13 cellular contexts compared by ENCODE assay signal in the genomic region with DNA sequence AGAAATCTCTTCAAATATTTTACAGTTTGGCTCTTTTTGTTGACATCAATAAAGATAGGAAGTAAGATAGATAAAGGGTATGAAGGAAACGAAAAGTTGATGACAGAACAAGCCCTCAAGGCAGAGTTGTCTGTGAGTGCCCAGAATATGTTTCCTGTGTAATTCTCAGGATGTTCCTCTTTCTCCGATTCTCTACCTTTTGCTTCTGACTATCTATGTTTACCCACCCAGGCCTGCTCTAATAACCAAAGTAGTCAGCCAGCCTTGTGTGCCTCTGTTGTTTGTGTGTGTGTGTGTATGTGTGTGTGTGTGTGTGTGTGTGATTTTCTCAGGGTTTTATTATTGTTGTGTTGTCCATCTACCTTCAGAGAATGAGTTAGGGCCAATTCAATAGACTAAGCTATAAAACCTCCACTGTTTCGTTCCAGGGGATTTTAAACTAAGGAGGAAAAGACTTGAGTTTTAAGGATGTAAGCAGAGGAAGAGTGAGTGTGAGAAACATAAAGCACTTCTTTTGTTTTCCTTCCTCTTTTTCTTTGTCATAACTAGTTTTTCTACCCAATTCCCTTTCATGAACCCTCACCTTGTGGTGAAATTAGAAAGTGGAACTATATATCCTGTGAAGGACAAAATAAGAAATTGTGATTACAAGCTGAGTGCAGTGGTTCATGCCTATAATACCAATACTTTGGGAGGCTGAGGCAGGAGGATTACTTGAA.
DNase-seq lines count a peak whose midpoint lies in the region; ATAC-seq and TF ChIP-seq lines count a peak whose summit lies in the region.
"Had no signal": no experiment of that assay in that cellular context is flagged by ENCODE, and none has a peak within 500 bp of the region (broad histone marks: within the 10 kb centered on the region; RNA-seq: fewer than 3 reads in every experiment).

No MANE protein-coding gene starts in this region.

- ATAC-seq in GM18858 (IDR thresholded peaks at IDR 0.05; ENCODE audit: unreplicated experiment): peak; percentile 94
- ATAC-seq in HG02588 (IDR thresholded peaks at IDR 0.05; ENCODE audit: unreplicated experiment): peak; percentile 46
- ATAC-seq in HG03571 (IDR thresholded peaks at IDR 0.05; ENCODE audit: unreplicated experiment): peak; percentile 83
- no peak for ATAC-seq in esophagus mucosa
- ATAC-seq: body of pancreas had no signal

- H3K27ac Mint-ChIP-seq in endothelial cell (ENCODE audit: unreplicated experiment): peak overlapping the region; percentile 81

- intact Hi-C loops in posterior vena cava (cut with DNase I): no loop called here

- peaks cover 5% of the 10 kb centered on the region for H3K4me1 Mint-ChIP-seq in endothelial cell (ENCODE audit: unreplicated experiment)

- peaks cover 1% of the 10 kb centered on the region for H3K27me3 Mint-ChIP-seq in endothelial cell (ENCODE audit: unreplicated experiment)

- DNase-seq in endothelial cell (ENCODE audit: low spot score) (no peak), NCI-H82 treated with DMSO at 0.1 percent for 48 hours (lab: John Stamatoyannopoulos, UW; ENCODE audit: unreplicated experiment) (no peak), H7 (no peak), posterior vena cava (ENCODE audit: low spot score) (no peak)
- DNase-seq: body of pancreas, foreskin fibroblast, IMR-90, midbrain, Peyer's patch had no signal

- no peak overlapping the region for H3K4me3 Mint-ChIP-seq in endothelial cell (ENCODE audit: unreplicated experiment)

- TF ChIP-seq CTCF in endothelial cell (IDR thresholded peaks at IDR 0.05; ENCODE audit: unreplicated experiment): no peak

- no peaks in the 10 kb centered on the region for H3K9me3 Mint-ChIP-seq in endothelial cell (ENCODE audit: unreplicated experiment)

- H3K36me3 Mint-ChIP-seq in endothelial cell (ENCODE audit: low read depth, unreplicated experiment): no peaks in the 10 kb centered on the region

- no peaks in the 10 kb centered on the region for H3K36me3 ChIP-seq in H7 (replicated peaks; ENCODE audit: control insufficient read depth, insufficient read depth, low read length)
- H3K36me3 ChIP-seq: Peyer's patch had no signal

- no peaks in the 10 kb centered on the region for H3K27me3 ChIP-seq in H7 (ENCODE audit: control insufficient read depth, insufficient read depth, low read length)
- H3K27me3 ChIP-seq: body of pancreas, Peyer's patch had no signal

- no peak overlapping the region for H3K4me3 ChIP-seq in H7 (ENCODE audit: insufficient read depth, low read depth, low read length)
- H3K4me3 ChIP-seq: body of pancreas, Peyer's patch had no signal
